In genomic region chr2:239257511-239257937, GRCh38 we compare ENCODE assay signal across 1 cellular context.
TF ChIP-seq lines count a peak whose summit lies in the region.

No MANE protein-coding gene starts in this region.

TF ChIP-seq in HEK293, 187 proteins besides CTCF, POLR2A, EP300 and RAD21 (continued from another document and continues in another):
- TF ChIP-seq ZNF280D (tag by site-specific recombination; IDR thresholded peaks at IDR 0.05): 0 out of 2 replicates have a peak, but pooled peaks have one; percentile 21
- TF ChIP-seq ATF2 (tag by site-specific recombination; IDR thresholded peaks at IDR 0.05; ENCODE audit: low read depth): peak; percentile 87
- TF ChIP-seq ZNF266 (tag by site-specific recombination; IDR thresholded peaks at IDR 0.05; ENCODE audit: low read depth): no peak
- no peak for TF ChIP-seq ZNF449 (tag by site-specific recombination; IDR thresholded peaks at IDR 0.05)
- no peak for TF ChIP-seq ZNF221 (tag by site-specific recombination; IDR thresholded peaks at IDR 0.05; ENCODE audit: borderline replicate concordance)
- peak; percentile 84 for TF ChIP-seq ZNF629 (tag by site-specific recombination; IDR thresholded peaks at IDR 0.05)
- no peak for TF ChIP-seq GLI2 (tag by site-specific recombination; IDR thresholded peaks at IDR 0.05; ENCODE audit: borderline replicate concordance, low read depth)
- no peak for TF ChIP-seq ZNF350 (tag by site-specific recombination; IDR thresholded peaks at IDR 0.05)
- TF ChIP-seq WT1 (tag by site-specific recombination; IDR thresholded peaks at IDR 0.05): no peak
- TF ChIP-seq ZNF514 (tag by site-specific recombination; IDR thresholded peaks at IDR 0.05): no peak
- peak; percentile 47; the same call in 1 of the 2 replicates for TF ChIP-seq ZNF518A (tag by site-specific recombination; conservative IDR thresholded peaks at IDR 0.05; ENCODE audit: low read depth)
- no peak for TF ChIP-seq ZNF280C (tag by site-specific recombination; IDR thresholded peaks at IDR 0.05)
- no peak for TF ChIP-seq ZSCAN30 (tag by site-specific recombination; IDR thresholded peaks at IDR 0.05)
- TF ChIP-seq SETDB1 (IDR thresholded peaks at IDR 0.05; ENCODE audit: insufficient read length, low read length): peak; percentile 98
- no peak for TF ChIP-seq ZNF362 (tag by site-specific recombination; IDR thresholded peaks at IDR 0.05)
- TF ChIP-seq ZNF792 (tag by site-specific recombination; IDR thresholded peaks at IDR 0.05): no peak
- 0 out of 2 replicates have a peak, but pooled peaks have one; percentile 64 for TF ChIP-seq ZNF660 (tag by site-specific recombination; IDR thresholded peaks at IDR 0.05)
- no peak for TF ChIP-seq ZSCAN18 (tag by site-specific recombination; IDR thresholded peaks at IDR 0.05)
- TF ChIP-seq ZNF366 (tag by site-specific recombination; conservative IDR thresholded peaks at IDR 0.05): 0 out of 2 replicates have a peak, but pooled peaks have one; percentile 55
- peak; percentile 65 for TF ChIP-seq ZBTB48 (tag by site-specific recombination; IDR thresholded peaks at IDR 0.05)
- TF ChIP-seq ZNF404 (tag by site-specific recombination; IDR thresholded peaks at IDR 0.05): no peak
- TF ChIP-seq ZNF488 (tag by site-specific recombination; IDR thresholded peaks at IDR 0.05): no peak
- peak; percentile 31; the same call in 1 of the 2 replicates for TF ChIP-seq GLIS1 (tag by site-specific recombination; IDR thresholded peaks at IDR 0.05)
- TF ChIP-seq ZNF654 (tag by site-specific recombination; IDR thresholded peaks at IDR 0.05; ENCODE audit: low read depth): no peak
- no peak for TF ChIP-seq ZNF530 (tag by site-specific recombination; IDR thresholded peaks at IDR 0.05; ENCODE audit: low read depth)
- no peak for TF ChIP-seq ZNF510 (tag by site-specific recombination; IDR thresholded peaks at IDR 0.05; ENCODE audit: insufficient replicate concordance)
- no peak for TF ChIP-seq ZNF148 (tag by site-specific recombination; IDR thresholded peaks at IDR 0.05; ENCODE audit: borderline replicate concordance)
- no peak for TF ChIP-seq ZNF501 (tag by site-specific recombination; IDR thresholded peaks at IDR 0.05)
- TF ChIP-seq PRDM6 (tag by site-specific recombination; IDR thresholded peaks at IDR 0.05): peak; percentile 39; the same call in 1 of the 2 replicates
- no peak for TF ChIP-seq HOXC10 (CRISPR knock-in tag; IDR thresholded peaks at IDR 0.05)
- peak; percentile 75 for TF ChIP-seq ZNF558 (tag by site-specific recombination; IDR thresholded peaks at IDR 0.05)
- peak; percentile 68; the same call in 1 of the 2 replicates for TF ChIP-seq ZBTB17 (tag by site-specific recombination; IDR thresholded peaks at IDR 0.05)
- TF ChIP-seq MYNN (tag by site-specific recombination; IDR thresholded peaks at IDR 0.05; ENCODE audit: borderline replicate concordance): no peak
- no peak for TF ChIP-seq KLF7 (tag by site-specific recombination; IDR thresholded peaks at IDR 0.05; ENCODE audit: borderline replicate concordance)
- TF ChIP-seq TRIM28 (IDR thresholded peaks at IDR 0.05; ENCODE audit: borderline replicate concordance, low read length): peak; percentile 48
- peak; percentile 39; the same call in 1 of the 2 replicates for TF ChIP-seq KLF8 (tag by site-specific recombination; IDR thresholded peaks at IDR 0.05)
- TF ChIP-seq KLF10 (tag by site-specific recombination; IDR thresholded peaks at IDR 0.05): no peak
